ENCODE assay signal across 29 cellular contexts in the genomic region with DNA sequence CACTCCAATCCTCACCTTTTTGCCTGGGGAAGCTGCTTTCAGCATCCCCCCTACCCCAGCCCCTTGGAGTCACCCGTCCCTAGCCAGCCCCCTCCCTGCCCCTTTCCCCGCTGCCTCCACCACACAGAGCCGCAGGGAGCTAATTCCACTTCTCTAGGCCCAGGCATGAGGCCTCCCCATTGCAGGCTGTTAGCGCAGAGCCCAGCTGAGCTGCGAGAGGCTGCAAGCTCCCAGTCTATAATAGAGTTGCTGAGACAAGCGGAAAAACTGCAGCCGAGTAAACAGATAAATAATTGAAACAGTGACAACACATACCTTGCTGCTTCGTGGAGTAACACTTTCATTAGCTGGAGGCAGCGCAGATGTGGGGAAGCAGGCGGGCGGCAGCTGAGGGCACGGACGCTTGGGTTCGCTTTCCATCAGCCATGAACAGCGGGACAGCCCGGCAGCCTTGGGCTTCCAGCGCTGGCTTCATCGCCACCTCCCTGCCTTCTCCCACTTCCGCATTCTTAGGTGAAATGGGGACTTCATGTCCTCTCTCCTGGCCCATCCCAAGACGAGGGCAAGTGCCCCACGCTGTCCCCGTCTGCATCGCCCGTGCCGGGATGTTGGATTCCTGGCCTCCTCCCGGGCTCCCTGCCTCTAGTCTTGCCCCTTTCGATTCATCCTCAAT.
DNase-seq lines count a peak whose midpoint lies in the region; ATAC-seq, FAIRE-seq and TF ChIP-seq lines count a peak whose summit lies in the region.
"Had no signal": no experiment of that assay in that cellular context is flagged by ENCODE, and none has a peak within 500 bp of the region (broad histone marks: within the 10 kb centered on the region; RNA-seq: fewer than 3 reads in every experiment).

No MANE protein-coding gene starts in this region.

- DNase-seq in DMS79 treated with DMSO at 0.1 percent for 48 hours (lab: John Stamatoyannopoulos, UW) (peak; percentile 42), DMS79 (lab: John Stamatoyannopoulos, UW) (no peak), NCI-H1105 (lab: John Stamatoyannopoulos, UW) (peak; percentile 1), GM12878 (ENCODE audit: low read depth, low spot score) (no peak), mesendoderm (peak; percentile 35)
- no peak for DNase-seq in stimulated activated CD4-positive, alpha-beta T cell treated with anti-CD3 and anti-CD28 coated beads, Interleukin-4, amount 100 ng/mL, for 4 hours
- DNase-seq in stimulated activated CD4-positive, alpha-beta T cell treated with anti-CD3 and anti-CD28 coated beads, Interleukin-2, amount 100 ng/mL, for 48 hours: no peak
- DNase-seq: activated CD4-positive, alpha-beta T cell treated with anti-CD3 and anti-CD28 coated beads for 36 hours; activated CD8-positive, alpha-beta memory T cell treated with anti-CD3 and anti-CD28 coated beads for 24 hours; activated effector memory CD4-positive, alpha-beta T cell treated with anti-CD3 and anti-CD28 coated beads, Interleukin-2, amount 50 U/mL, for 16 hours; activated naive CD8-positive, alpha-beta T cell treated with anti-CD3 and anti-CD28 coated beads, Interleukin-2, amount 10 ng/mL, durations not matched to agents 7 days and 5 days; central memory CD4-positive, alpha-beta T cell; esophagus squamous epithelium; foreskin melanocyte; GOT3; KBM-7; left colon; mesenchymal stem cell; NCI-H2081 treated with DMSO at 0.1 percent for 48 hours; NCI-H69; occipital lobe; stimulated activated CD8-positive, alpha-beta memory T cell treated with anti-CD3 and anti-CD28 coated beads, Interleukin-4, amount 100 ng/mL, for 48 hours; T-helper 1 cell had no signal

- H3K18ac ChIP-seq in mesendoderm (ENCODE audit: low read length): no peak overlapping the region

- H2BK120ac ChIP-seq in mesendoderm (ENCODE audit: low read depth, low read length): no peak overlapping the region

- H3K36me3 ChIP-seq in GM12878 (ENCODE audit: control insufficient read depth in 2 of 2, insufficient read depth in 2 of 2, low read length in 1 of 2): no peaks in the 10 kb centered on the region
- H3K36me3 ChIP-seq in mesendoderm (ENCODE audit: control insufficient read depth, insufficient read depth, low read length): no peaks in the 10 kb centered on the region
- H3K36me3 ChIP-seq: esophagus squamous epithelium, tibial nerve had no signal

- H3K4me3 ChIP-seq in GM12878 (no peak overlapping the region), mesendoderm (ENCODE audit: low read length) (no peak overlapping the region)
- H3K4me3 ChIP-seq: esophagus squamous epithelium, tibial nerve had no signal

- H3K4ac ChIP-seq in mesendoderm (ENCODE audit: low read depth, low read length): no peak overlapping the region

- H2BK15ac ChIP-seq in mesendoderm (replicated peaks; ENCODE audit: low read depth): no peak overlapping the region

- CTCF ChIA-PET in GM12878 (lab: Yijun Ruan, JAX): interaction anchor here (0.7 to 2.1 kb wide), 5 partner anchors 8 to 56 kb away, joined by 3 to 13 read pairs (median 5); no protein-coding TSS in a partner anchor

- peaks cover 10% of the 10 kb centered on the region for H3K4me1 ChIP-seq in GM12878 (ENCODE audit: control insufficient read depth, insufficient read depth, low read length)
- peaks cover 5% of the 10 kb centered on the region for H3K4me1 ChIP-seq in mesendoderm (ENCODE audit: control insufficient read depth, low read depth, low read length)
- H3K4me1 ChIP-seq: esophagus squamous epithelium, tibial nerve had no signal

- in situ Hi-C loops in GM12878 (cut with MboI): no loop called here

- H3K27me3 ChIP-seq in GM12878 (replicated peaks in 1 of 2; ENCODE audit: control insufficient read depth in 2 of 2, insufficient read depth in 2 of 2, low read length in 1 of 2) (peaks cover 2% of the 10 kb centered on the region in 2 experiments; a peak in 1 of 4 replicates), mesendoderm (ENCODE audit: insufficient read depth, low read length, poor library complexity) (no peaks in the 10 kb centered on the region)

- H4K5ac ChIP-seq in mesendoderm (ENCODE audit: low read length): no peak overlapping the region

- BruUV-seq in GM12878 (replicated peaks; lab: Mats Ljungman, UMichigan): no TSS peak

- no peak overlapping the region for H4K8ac ChIP-seq in mesendoderm (ENCODE audit: low read depth, low read length)

- no peaks in the 10 kb centered on the region for H3K79me1 ChIP-seq in mesendoderm (ENCODE audit: low read length)

- TF ChIP-seq EP300 in GM12878 (IDR thresholded peaks at IDR 0.05; ENCODE audit: borderline replicate concordance in 1 of 2, control insufficient read depth in 1 of 2, low read depth in 2 of 2, low read length in 2 of 2): no peak

- no peak for TF ChIP-seq POLR2A in GM12878 (IDR thresholded peaks at IDR 0.05; ENCODE audit: low read depth, low read length)

- H3K9ac ChIP-seq in GM12878 (ENCODE audit: control insufficient read depth, insufficient read depth, low read length) (no peak overlapping the region), mesendoderm (ENCODE audit: low read length) (no peak overlapping the region)

- no peak for TF ChIP-seq RAD21 in GM12878 (IDR thresholded peaks at IDR 0.05; ENCODE audit: insufficient read depth, low read depth, low read length)

- H3K9me3 ChIP-seq in GM12878 (replicated peaks; ENCODE audit: control insufficient read depth, insufficient read depth, low read length): no peaks in the 10 kb centered on the region
- H3K9me3 ChIP-seq: esophagus squamous epithelium, tibial nerve had no signal

- H4K20me1 ChIP-seq in GM12878 (ENCODE audit: control insufficient read depth, insufficient read depth): no peaks in the 10 kb centered on the region

- WGBS in GM12878 (ENCODE audit: insufficient coverage, insufficient replicate concordance, low lambda C conversion rate, missing lambda C conversion rate): 77% methylated on average over 24 of the region's 27 CpGs
- no CpG with 5 or more reads among the region's 27 CpGs for WGBS in mesendoderm (ENCODE audit: extremely low coverage, insufficient coverage, low lambda C conversion rate)

- ATAC-seq in GM12878: no peak
- ATAC-seq in HG02642 (IDR thresholded peaks at IDR 0.05; ENCODE audit: poor library complexity, unreplicated experiment): no peak
- ATAC-seq: activated CD4-positive, alpha-beta T cell treated with anti-CD3 and anti-CD28 coated beads for 36 hours; left colon had no signal

- H3K27ac ChIP-seq in GM12878 (ENCODE audit: control insufficient read depth, insufficient read depth): no peak overlapping the region
- no peak overlapping the region for H3K27ac ChIP-seq in mesendoderm (ENCODE audit: low read depth, low read length)
- H3K27ac ChIP-seq: 22Rv1, esophagus squamous epithelium, tibial nerve had no signal

- SMC1A ChIA-PET in GM12878 (lab: Charles Lee; ENCODE audit: uncharacterized antibody, unreplicated experiment): interaction anchor here (1.4 to 2.8 kb wide), 2 partner anchors 8 to 11 kb away, joined by 7 to 8 read pairs; no protein-coding TSS in a partner anchor

- no peak overlapping the region for H2BK5ac ChIP-seq in mesendoderm (ENCODE audit: low read length)

- RAD21 ChIA-PET in GM12878 (lab: Charles Lee; ENCODE audit: unreplicated experiment): no interaction called here

- no peak overlapping the region for H3K4me2 ChIP-seq in GM12878 (ENCODE audit: control insufficient read depth, insufficient read depth)
- no peak overlapping the region for H3K4me2 ChIP-seq in mesendoderm (ENCODE audit: low read length)

- no peak overlapping the region for H2AK5ac ChIP-seq in mesendoderm (ENCODE audit: low read length)

- intact Hi-C loops in GM12878 (cut with micrococcal nuclease; ENCODE audit: unreplicated experiment): no loop called here

- FAIRE-seq in GM12878 (lab: Jason Lieb, UNC): no peak
- FAIRE-seq: astrocyte, endometrium, GM12891 had no signal

- H3K23ac ChIP-seq in mesendoderm (ENCODE audit: low read length): no peak overlapping the region

- TF ChIP-seq CTCF in GM12878 (IDR thresholded peaks at IDR 0.05 in 2 of 3, conservative IDR thresholded peaks at IDR 0.05 in 1 of 3; ENCODE audit: control insufficient read depth in 2 of 3, extremely low read depth in 1 of 3, insufficient read depth in 1 of 3, low read depth in 3 of 3, low read length in 3 of 3): no peak

- POLR2A ChIA-PET in GM12878 (lab: Charles Lee): interaction anchor here (1.9 kb wide), 1 partner anchor 9 kb away, joined by 5 read pairs; no protein-coding TSS in a partner anchor

- peak overlapping the region; percentile 38 for H3K56ac ChIP-seq in mesendoderm (ENCODE audit: low read length)

- no peak overlapping the region for H2AFZ ChIP-seq in GM12878 (ENCODE audit: control insufficient read depth, low read depth, low read length)

- H3K79me2 ChIP-seq in GM12878 (ENCODE audit: control insufficient read depth, insufficient read depth, low read length) (no peaks in the 10 kb centered on the region), mesendoderm (ENCODE audit: control insufficient read depth, insufficient read depth, low read length) (no peaks in the 10 kb centered on the region)

TF ChIP-seq in GM12878, 131 proteins besides CTCF, POLR2A, EP300 and RAD21:
- TF ChIP-seq SPI1 (IDR thresholded peaks at IDR 0.05; ENCODE audit: borderline replicate concordance, insufficient read depth, low read depth, low read length) (peak; percentile 53; the same call in 1 of the 2 replicates), JUNB (IDR thresholded peaks at IDR 0.05) (no peak)

Comparison
In these comparisons a context has a peak if more than half of its experiments do, and no peak if none do; other contexts are left out.
1. DNase-seq: peak in DMS79 treated with DMSO at 0.1 percent for 48 hours (single experiment), NCI-H1105 (single experiment) and mesendoderm (single experiment); none in DMS79 (single experiment), GM12878 (single experiment), stimulated activated CD4-positive, alpha-beta T cell treated with anti-CD3 and anti-CD28 coated beads, Interleukin-4, amount 100 ng/mL, for 4 hours (0 of 2) and stimulated activated CD4-positive, alpha-beta T cell treated with anti-CD3 and anti-CD28 coated beads, Interleukin-2, amount 100 ng/mL, for 48 hours (0 of 2).